In genomic region chr19:49335071-49335783, GRCh38 we compare ENCODE assay signal across 9 cellular contexts. TPM values are rescaled to one million over a fixed set of nuclear protein-coding genes. Genes with fewer than 3 reads are reported as not detected.
DNase-seq lines count a peak whose midpoint lies in the region; TF ChIP-seq lines count a peak whose summit lies in the region.
"Had no signal": no experiment of that assay in that cellular context is flagged by ENCODE, and none has a peak within 500 bp of the region (broad histone marks: within the 10 kb centered on the region; RNA-seq: fewer than 3 reads in every experiment).

CD37 (plus strand) TSS chr19:49335406; CDS start chr19:49335541, 135 bp downstream.

- peak within 1 kb of the TSS; percentile 95 to 100 (median 96) for H3K27ac Mint-ChIP-seq in CD14-positive monocyte
- H3K27ac Mint-ChIP-seq in activated T-cell treated with anti-CD3 and anti-CD28 coated beads, Interleukin-2, amount 50 U/mL, for 24 hours = peak within 1 kb of the TSS; percentile 99

- H3K9me3 Mint-ChIP-seq in CD14-positive monocyte = peaks cover 0 to 6% (median 0%) of the 10 kb centered on the region in 7 donors
- H3K9me3 Mint-ChIP-seq in activated T-cell treated with anti-CD3 and anti-CD28 coated beads, Interleukin-2, amount 50 U/mL, for 24 hours = no peaks in the 10 kb centered on the region

- TF ChIP-seq POLR2A in lower leg skin (IDR thresholded peaks at IDR 0.05) = no peak

- TF ChIP-seq CTCF in CD14-positive monocyte (IDR thresholded peaks at IDR 0.05) (no peak), lower leg skin (IDR thresholded peaks at IDR 0.05) (no peak), subcutaneous adipose tissue (IDR thresholded peaks at IDR 0.05; ENCODE audit: low read depth) (no peak)

- WGBS in lower leg skin, 2 donors = 74 to 79% methylated on average over 13 of the region's 13 CpGs

- intact Hi-C loops in CD14-positive monocyte (cut with micrococcal nuclease) (no loop called here), lower leg skin (cut with DNase I; ENCODE audit: low total_unique reads) (no loop called here)

- peak; percentile 60 for DNase-seq in CD14-positive monocyte (ENCODE audit: low spot score)
- DNase-seq in NAMALWA (ENCODE audit: low spot score) = peak; percentile 88
- peak; percentile 75 for DNase-seq in activated T-cell treated with anti-CD3 and anti-CD28 coated beads, Interleukin-2, amount 50 U/mL, for 24 hours
- peak in 1 of 2 donors; percentile 86 for DNase-seq in lower leg skin (ENCODE audit: low spot score in 2 of 2)
- no peak for DNase-seq in DMS53 (lab: John Stamatoyannopoulos, UW)
- no peak for DNase-seq in HT-29 (ENCODE audit: low spot score)
- no peak for DNase-seq in NCI-H446 treated with DMSO at 0.1 percent for 48 hours (lab: John Stamatoyannopoulos, UW)

- peak within 1 kb of the TSS; percentile 3 for H3K4me3 ChIP-seq in lower leg skin (ENCODE audit: low read depth, poor library complexity, severe bottlenecking)

- peak within 1 kb of the TSS; percentile 96 to 99 for H3K4me3 Mint-ChIP-seq in CD14-positive monocyte
- peak within 1 kb of the TSS; percentile 96 for H3K4me3 Mint-ChIP-seq in activated T-cell treated with anti-CD3 and anti-CD28 coated beads, Interleukin-2, amount 50 U/mL, for 24 hours

- peaks cover 70% of the 10 kb centered on the region for H3K4me1 Mint-ChIP-seq in CD14-positive monocyte
- peaks cover 75% of the 10 kb centered on the region for H3K4me1 Mint-ChIP-seq in activated T-cell treated with anti-CD3 and anti-CD28 coated beads, Interleukin-2, amount 50 U/mL, for 24 hours (ENCODE audit: low read depth)

- H3K27me3 Mint-ChIP-seq in CD14-positive monocyte (ENCODE audit: low read depth in 3 of 3) = peaks cover 0 to 3% (median 2%) of the 10 kb centered on the region in 3 donors
- H3K27me3 Mint-ChIP-seq in activated T-cell treated with anti-CD3 and anti-CD28 coated beads, Interleukin-2, amount 50 U/mL, for 24 hours = no peaks in the 10 kb centered on the region

- peaks cover 23 to 41% of the 10 kb centered on the region in 2 donors for H3K36me3 Mint-ChIP-seq in CD14-positive monocyte
- peaks cover 49% of the 10 kb centered on the region for H3K36me3 Mint-ChIP-seq in activated T-cell treated with anti-CD3 and anti-CD28 coated beads, Interleukin-2, amount 50 U/mL, for 24 hours (ENCODE audit: low read depth)

RNA-seq across cellular contexts. Expression of gene CD37, which starts in this region (rescaled TPM):
- 100 to 1,000 TPM; 147 to 194 TPM for polyA plus RNA-seq in CD14-positive monocyte
- total RNA-seq in lower leg skin = 1 to 10 TPM; 2.6 to 8.5 (median 5.9) TPM
- 10 to 100 TPM in 3 of 4 donors, 1 to 10 TPM in 1; 8.9 to 87.4 (median 21.1) TPM for total RNA-seq in subcutaneous adipose tissue
- not detected in 2 replicates for total RNA-seq in HT-29 (2014; rRNA removed; shearing (Covaris generic))
- polyA plus RNA-seq: BJ had no signal

Comparison
In these comparisons a context has a peak if more than half of its experiments do, and no peak if none do; other contexts are left out.
1. DNase-seq: peak in CD14-positive monocyte (single experiment), NAMALWA (single experiment) and activated T-cell treated with anti-CD3 and anti-CD28 coated beads, Interleukin-2, amount 50 U/mL, for 24 hours (single experiment); none in DMS53 (single experiment), HT-29 (single experiment) and NCI-H446 treated with DMSO at 0.1 percent for 48 hours (single experiment).